Comparison of ENCODE assay signal across 1 cellular context in genomic region chr11:70271635-70271953, GRCh38.
TF ChIP-seq lines count a peak whose summit lies in the region.

No MANE protein-coding gene starts in this region.

TF ChIP-seq in H1, 55 proteins besides CTCF, POLR2A, EP300 and RAD21 (continued from another document):
- no peak for TF ChIP-seq CHD7 (IDR thresholded peaks at IDR 0.05; ENCODE audit: insufficient replicate concordance, low read length)
